In genomic region chr2:147172493-147173185, GRCh38 we compare ENCODE assay signal across 17 cellular contexts.
DNase-seq lines count a peak whose midpoint lies in the region; ATAC-seq lines count a peak whose summit lies in the region.
"Had no signal": no experiment of that assay in that cellular context is flagged by ENCODE, and none has a peak within 500 bp of the region (broad histone marks: within the 10 kb centered on the region; RNA-seq: fewer than 3 reads in every experiment).

No MANE protein-coding gene starts in this region.

- ATAC-seq in GM21390 (IDR thresholded peaks at IDR 0.05; ENCODE audit: unreplicated experiment) = no peak
- ATAC-seq in GM18909 (IDR thresholded peaks at IDR 0.05; ENCODE audit: poor library complexity, unreplicated experiment) = no peak
- no peak for ATAC-seq in GM19463 (IDR thresholded peaks at IDR 0.05; ENCODE audit: unreplicated experiment)

- DNase-seq in COLO829 (ENCODE audit: low spot score) (peak; percentile 35), SK-MEL-5 (ENCODE audit: low read depth, low spot score) (peak; percentile 45), foreskin melanocyte (peak; percentile 75), pons (ENCODE audit: low spot score) (peak; percentile 67), T-helper 1 cell (no peak)
- DNase-seq: DND-41, GDM1, HFFc6, MG63, NCI-H1105, NCI-H187 treated with DMSO at 0.1 percent for 48 hours, NCI-H2171 treated with DMSO at 0.1 percent for 48 hours, NCI-H82, SHP77 treated with DMSO at 0.1 percent for 48 hours had no signal

- in situ Hi-C loops in SK-MEL-5 (cut with HindIII; ENCODE audit: low pct_unique_long_range_greater_than_20kb, low sequenced_read_pairs) = no loop called here

Comparison
In these comparisons a context has a peak if more than half of its experiments do, and no peak if none do; other contexts are left out.
1. DNase-seq: peak in COLO829 (single experiment), SK-MEL-5 (single experiment), foreskin melanocyte (single experiment) and pons (single experiment); none in T-helper 1 cell (0 of 5).